9 cellular contexts compared by ENCODE assay signal in genomic region chr12:133081408-133081806, GRCh38. TPM values are rescaled to one million over a fixed set of nuclear protein-coding genes. Genes with fewer than 3 reads are reported as not detected.
A peak's percentile ranks its signal among the peaks of the same experiment; 100 is the strongest.
DNase-seq lines count a peak whose midpoint lies in the region; ATAC-seq, FAIRE-seq and TF ChIP-seq lines count a peak whose summit lies in the region.
"Had no signal": no experiment of that assay in that cellular context is flagged by ENCODE, and none has a peak within 500 bp of the region (broad histone marks: within the 10 kb centered on the region; RNA-seq: fewer than 3 reads in every experiment).

No MANE protein-coding gene starts in this region.

- H3K36me3 ChIP-seq in CD8-positive, alpha-beta T cell (ENCODE audit: insufficient read depth, low read length): peaks cover 28% of the 10 kb centered on the region
- H3K36me3 ChIP-seq in Loucy (ENCODE audit: insufficient read depth, low read length): peaks cover 10% of the 10 kb centered on the region; the same call in 1 of the 2 replicates
- peaks cover 3 to 12% of the 10 kb centered on the region in 2 experiments for H3K36me3 ChIP-seq in endothelial cell of umbilical vein (ENCODE audit: control insufficient read depth in 2 of 2, extremely low read depth in 1 of 2, insufficient read depth in 2 of 2, low read length in 2 of 2)
- peaks cover 22 to 51% of the 10 kb centered on the region in 2 donors for H3K36me3 ChIP-seq in neuronal stem cell (replicated peaks in 1 of 2; ENCODE audit: control insufficient read depth in 2 of 2, insufficient read depth in 2 of 2, low read length in 2 of 2)
- H3K36me3 ChIP-seq: MG63 had no signal

- TF ChIP-seq POLR2A in endothelial cell of umbilical vein (IDR thresholded peaks at IDR 0.05; ENCODE audit: low read depth, low read length): no peak

- H3K4me2 ChIP-seq in Loucy (ENCODE audit: low read depth, low read length, poor library complexity, severe bottlenecking): peak overlapping the region; percentile 98
- H3K4me2 ChIP-seq in endothelial cell of umbilical vein (ENCODE audit: insufficient read depth, low read length): peak overlapping the region; percentile 54
- H3K4me2 ChIP-seq in neuronal stem cell (ENCODE audit: insufficient read depth, low read length, poor library complexity, severe bottlenecking): peak overlapping the region; percentile 53

- H3K9me2 ChIP-seq in Loucy (replicated peaks; ENCODE audit: low read depth, low read length): no peaks in the 10 kb centered on the region

- H3K27me3 Mint-ChIP-seq in CD8-positive, alpha-beta T cell (ENCODE audit: low read depth): no peaks in the 10 kb centered on the region

- H3K14ac ChIP-seq in neuronal stem cell (ENCODE audit: low read length): no peak overlapping the region

- H3K27ac ChIP-seq in CD8-positive, alpha-beta T cell (ENCODE audit: low read depth, low read length): peak overlapping the region; percentile 98
- peak overlapping the region; percentile 18 for H3K27ac ChIP-seq in endothelial cell of umbilical vein (ENCODE audit: insufficient read depth, low read depth, low read length)
- no peak overlapping the region for H3K27ac ChIP-seq in neuronal stem cell (replicated peaks; ENCODE audit: low read length)

- intact Hi-C loops in CD8-positive, alpha-beta T cell (cut with DNase I, micrococcal nuclease): loop anchor here in 1 of 2 experiments (2.0 kb wide), 1 partner anchor 319 kb away; no protein-coding TSS in a partner anchor
- intact Hi-C loops in endothelial cell of umbilical vein (cut with micrococcal nuclease): loop anchor here (5.0 kb wide), 1 partner anchor 179 kb away; no protein-coding TSS in a partner anchor

- H3K9me3 ChIP-seq in CD8-positive, alpha-beta T cell (ENCODE audit: low read length): peaks cover 50% of the 10 kb centered on the region
- H3K9me3 ChIP-seq in Loucy (ENCODE audit: insufficient read depth, low read depth, low read length) (peaks cover 20% of the 10 kb centered on the region), endothelial cell of umbilical vein (replicated peaks; ENCODE audit: control insufficient read depth, insufficient read depth, low read length) (no peaks in the 10 kb centered on the region), neuronal stem cell (replicated peaks in 1 of 2; ENCODE audit: control insufficient read depth in 2 of 2, insufficient read depth in 1 of 2, low read depth in 1 of 2, low read length in 2 of 2) (peaks cover 36 to 74% of the 10 kb centered on the region in 2 donors)

- DNase-seq in CD8-positive, alpha-beta T cell: no peak
- DNase-seq in endothelial cell of umbilical vein (ENCODE audit: low read depth, low spot score) (no peak), neuronal stem cell (ENCODE audit: low spot score) (no peak), NCI-H187 treated with DMSO at 0.1 percent for 48 hours (lab: John Stamatoyannopoulos, UW) (no peak), NCI-H748 treated with DMSO at 0.1 percent for 48 hours (lab: John Stamatoyannopoulos, UW) (no peak)
- DNase-seq in stimulated activated CD4-positive, alpha-beta T cell treated with anti-CD3 and anti-CD28 coated beads, Interleukin-4, amount 100 ng/mL, for 24 hours: no peak

- no peak overlapping the region for H4K91ac ChIP-seq in neuronal stem cell (ENCODE audit: low read depth, low read length, poor library complexity)

- H3K36me3 Mint-ChIP-seq in CD8-positive, alpha-beta T cell: peaks cover 65% of the 10 kb centered on the region

- H2AFZ ChIP-seq in Loucy (ENCODE audit: low read length) (no peak overlapping the region), endothelial cell of umbilical vein (ENCODE audit: low read depth, low read length) (no peak overlapping the region), neuronal stem cell (ENCODE audit: low read length) (no peak overlapping the region)

- no peak overlapping the region for H3K4me3 Mint-ChIP-seq in CD8-positive, alpha-beta T cell

- H3K9me1 ChIP-seq in endothelial cell of umbilical vein (replicated peaks; ENCODE audit: control insufficient read depth, extremely low read depth, insufficient read depth, low read length): no peaks in the 10 kb centered on the region

- no peaks in the 10 kb centered on the region for H3K79me1 ChIP-seq in neuronal stem cell (ENCODE audit: low read depth, low read length)

- H2BK120ac ChIP-seq in neuronal stem cell (ENCODE audit: low read depth, low read length): no peak overlapping the region

- no peak overlapping the region for H3K23ac ChIP-seq in neuronal stem cell (ENCODE audit: low read depth, low read length, poor library complexity)

- no peak overlapping the region for H2BK15ac ChIP-seq in neuronal stem cell (ENCODE audit: low read length)

- H4K20me1 ChIP-seq in Loucy (ENCODE audit: insufficient read depth, low read length, poor library complexity, severe bottlenecking) (no peaks in the 10 kb centered on the region), endothelial cell of umbilical vein (replicated peaks; ENCODE audit: control insufficient read depth, extremely low read depth, insufficient read depth, low read length) (no peaks in the 10 kb centered on the region)

- TF ChIP-seq CTCF in CD8-positive, alpha-beta T cell (IDR thresholded peaks at IDR 0.05): no peak
- no peak for TF ChIP-seq CTCF in Loucy (conservative IDR thresholded peaks at IDR 0.05; ENCODE audit: low read length)
- TF ChIP-seq CTCF in endothelial cell of umbilical vein (IDR thresholded peaks at IDR 0.05; ENCODE audit: extremely low read depth in 1 of 2, insufficient read depth in 1 of 2, low read depth in 1 of 2, low read length in 2 of 2): no peak

- H3K79me2 ChIP-seq in Loucy (ENCODE audit: insufficient read depth, low read length) (peaks cover 12% of the 10 kb centered on the region), endothelial cell of umbilical vein (ENCODE audit: control insufficient read depth, insufficient read depth, low read length) (peaks cover 11% of the 10 kb centered on the region)

- no peak overlapping the region for H2AK5ac ChIP-seq in neuronal stem cell (ENCODE audit: low read depth, low read length)

- H2BK12ac ChIP-seq in neuronal stem cell (ENCODE audit: low read length): no peak overlapping the region

- peak overlapping the region; percentile 74 for H3K9ac ChIP-seq in Loucy (ENCODE audit: low read depth, low read length, poor library complexity, severe bottlenecking)
- H3K9ac ChIP-seq in endothelial cell of umbilical vein (replicated peaks; ENCODE audit: extremely low read depth, insufficient read depth, low read length): peak overlapping the region; percentile 93
- H3K9ac ChIP-seq in neuronal stem cell (ENCODE audit: low read depth, low read length, poor library complexity): no peak overlapping the region

- no peaks in the 10 kb centered on the region for H3K27me3 ChIP-seq in CD8-positive, alpha-beta T cell (ENCODE audit: insufficient read depth, low read length)
- H3K27me3 ChIP-seq in Loucy (ENCODE audit: insufficient read depth, low read length, poor library complexity, severe bottlenecking) (no peaks in the 10 kb centered on the region), endothelial cell of umbilical vein (ENCODE audit: control insufficient read depth in 2 of 2, insufficient read depth in 2 of 2, low read length in 2 of 2) (no peaks in the 10 kb centered on the region), neuronal stem cell (ENCODE audit: control insufficient read depth in 3 of 3, insufficient read depth in 3 of 3, low read depth in 1 of 3, low read length in 3 of 3) (no peaks in the 10 kb centered on the region)
- H3K27me3 ChIP-seq: MG63 had no signal

- no peak overlapping the region for H3K4ac ChIP-seq in neuronal stem cell (ENCODE audit: low read length)

- H3K4me1 ChIP-seq in CD8-positive, alpha-beta T cell (ENCODE audit: insufficient read depth, low read length): peaks cover 15% of the 10 kb centered on the region
- H3K4me1 ChIP-seq in Loucy (ENCODE audit: insufficient read depth, low read length, poor library complexity, severe bottlenecking) (peaks cover 16% of the 10 kb centered on the region), endothelial cell of umbilical vein (ENCODE audit: control insufficient read depth, extremely low read depth, insufficient read depth, low read length) (peaks cover 6% of the 10 kb centered on the region), neuronal stem cell (ENCODE audit: control insufficient read depth in 2 of 2, insufficient read depth in 1 of 2, low read depth in 1 of 2, low read length in 2 of 2) (peaks cover 2 to 3% of the 10 kb centered on the region in 2 donors)

- no peak for FAIRE-seq in endothelial cell of umbilical vein (lab: Jason Lieb, UNC)

- H3K4me3 ChIP-seq in CD8-positive, alpha-beta T cell (ENCODE audit: low read depth, low read length): peak overlapping the region; percentile 42
- H3K4me3 ChIP-seq in Loucy (ENCODE audit: low read length, poor library complexity, severe bottlenecking): peak overlapping the region; percentile 75
- H3K4me3 ChIP-seq in endothelial cell of umbilical vein (replicated peaks in 1 of 3; ENCODE audit: insufficient read depth in 1 of 3, low read depth in 1 of 3, low read length in 3 of 3): peak overlapping the region in 2 of 3 experiments; percentile 47 to 82
- peak overlapping the region; percentile 73 to 85 for H3K4me3 ChIP-seq in neuronal stem cell (ENCODE audit: low read length in 2 of 2)

- no peak overlapping the region for H3K27ac Mint-ChIP-seq in CD8-positive, alpha-beta T cell

- peaks cover 17% of the 10 kb centered on the region for H3K4me1 Mint-ChIP-seq in CD8-positive, alpha-beta T cell (ENCODE audit: low read depth)

- BruUV-seq in endothelial cell of umbilical vein (replicated peaks; lab: Mats Ljungman, UMichigan): no TSS peak

- CTCF ChIA-PET in CD8-positive, alpha-beta T cell (lab: Charles Lee): no interaction called here
- CTCF ChIA-PET in endothelial cell of umbilical vein (lab: Charles Lee): interaction anchor here (1.1 kb wide), 1 partner anchor 100 kb away, joined by 4 read pairs; the partner anchor contains the start of gene ZNF268

- no peak overlapping the region for H2BK5ac ChIP-seq in neuronal stem cell (ENCODE audit: low read length)

- no peak for ATAC-seq in CD8-positive, alpha-beta T cell
- ATAC-seq in HG03025 (IDR thresholded peaks at IDR 0.05; ENCODE audit: low FRiP score, unreplicated experiment): no peak

- H4K8ac ChIP-seq in neuronal stem cell (ENCODE audit: low read depth, low read length): no peak overlapping the region

- no peaks in the 10 kb centered on the region for H3F3A ChIP-seq in Loucy (ENCODE audit: low read depth)

- dilution Hi-C loops in endothelial cell of umbilical vein (cut with MboI; ENCODE audit: extremely low pct_ligation_motif_present, low sequenced_read_pairs): no loop called here

- WGBS in neuronal stem cell (ENCODE audit: extremely low coverage in 2 of 2, insufficient read length in 2 of 2, insufficient replicate concordance in 1 of 2), 2 donors: no CpG with 5 or more reads among the region's 9 CpGs

- POLR2A ChIA-PET in CD8-positive, alpha-beta T cell (lab: Charles Lee): interaction anchor here (0.8 to 2.1 kb wide), 3 partner anchors 25 to 100 kb away, joined by 3 to 20 read pairs (median 9); partner anchors contain the start of genes ZNF10, ZNF268 and ZNF891
- POLR2A ChIA-PET in endothelial cell of umbilical vein (lab: Charles Lee): no interaction called here

- H3K18ac ChIP-seq in neuronal stem cell (ENCODE audit: low read length): no peak overlapping the region

- H3K9me3 Mint-ChIP-seq in CD8-positive, alpha-beta T cell: peaks cover 46% of the 10 kb centered on the region

RNA-seq across cellular contexts. Expression of gene ZNF140, which starts 0.7 kb away (rescaled TPM):
- 1 to 10 TPM; 9.1 to 9.4 TPM for total RNA-seq in CD8-positive, alpha-beta T cell
- total RNA-seq in endothelial cell of umbilical vein: 10.5 and 11.9 TPM in 2 replicates
- polyA plus RNA-seq in endothelial cell of umbilical vein: 7.6 and 8.9 TPM in 2 replicates
- polyA plus RNA-seq in endothelial cell of umbilical vein (2011; cell fraction: cytosol; rRNA removed): 11.3 and 13.1 TPM in 2 replicates
- polyA plus RNA-seq in endothelial cell of umbilical vein (2011; cell fraction: nucleus; rRNA removed): 28.7 and 31.8 TPM in 2 replicates
- polyA plus RNA-seq in endothelial cell of umbilical vein (2012): 13.4 and 16.4 TPM in 2 replicates
- polyA minus RNA-seq in endothelial cell of umbilical vein: 17.7 and 19.1 TPM in 2 replicates
- polyA minus RNA-seq in endothelial cell of umbilical vein (2011; cell fraction: cytosol; rRNA and poly(A)+ RNA removed): 3.0 TPM
- polyA minus RNA-seq in endothelial cell of umbilical vein (2011; cell fraction: nucleus; rRNA and poly(A)+ RNA removed): 32.0 and 40.1 TPM in 2 replicates
- polyA plus RNA-seq in neuronal stem cell (2013, experiment 1 of 2): 10.9 TPM
- polyA plus RNA-seq in neuronal stem cell (2013, experiment 2 of 2): 11.4 TPM

RNA-seq across cellular contexts. Expression of gene ZNF84, which starts 44.1 kb away (rescaled TPM):
- 10 to 100 TPM; 26.8 to 27.2 TPM for total RNA-seq in CD8-positive, alpha-beta T cell
- total RNA-seq in endothelial cell of umbilical vein: 26.0 TPM in 2 replicates
- polyA plus RNA-seq in endothelial cell of umbilical vein: 8.8 and 9.0 TPM in 2 replicates
- polyA plus RNA-seq in endothelial cell of umbilical vein (2011; cell fraction: cytosol; rRNA removed): 10.1 and 14.5 TPM in 2 replicates
- 64.7 and 73.1 TPM in 2 replicates for polyA plus RNA-seq in endothelial cell of umbilical vein (2011; cell fraction: nucleus; rRNA removed)
- polyA plus RNA-seq in endothelial cell of umbilical vein (2012): 21.7 and 24.3 TPM in 2 replicates
- polyA minus RNA-seq in endothelial cell of umbilical vein: 25.7 and 32.6 TPM in 2 replicates
- polyA minus RNA-seq in endothelial cell of umbilical vein (2011; cell fraction: cytosol; rRNA and poly(A)+ RNA removed): 8.5 TPM
- 44.4 and 57.2 TPM in 2 replicates for polyA minus RNA-seq in endothelial cell of umbilical vein (2011; cell fraction: nucleus; rRNA and poly(A)+ RNA removed)
- 23.9 TPM for polyA plus RNA-seq in neuronal stem cell (2013, experiment 1 of 2)
- polyA plus RNA-seq in neuronal stem cell (2013, experiment 2 of 2): 27.6 TPM

RNA-seq across cellular contexts. Expression of gene ZNF891, which starts 48.7 kb away (rescaled TPM):
- 1 to 10 TPM; 4.5 to 5.2 TPM for total RNA-seq in CD8-positive, alpha-beta T cell
- total RNA-seq in endothelial cell of umbilical vein: 1.2 and 1.5 TPM in 2 replicates
- 0.29 and 0.32 TPM in 2 replicates for polyA plus RNA-seq in endothelial cell of umbilical vein
- polyA plus RNA-seq in endothelial cell of umbilical vein (2011; cell fraction: cytosol; rRNA removed): 0.15 and 0.23 TPM in 2 replicates
- 1.2 and 1.6 TPM in 2 replicates for polyA plus RNA-seq in endothelial cell of umbilical vein (2011; cell fraction: nucleus; rRNA removed)
- polyA plus RNA-seq in endothelial cell of umbilical vein (2012): 0.31 and 0.51 TPM in 2 replicates
- polyA minus RNA-seq in endothelial cell of umbilical vein: 0.87 and 1.0 TPM in 2 replicates
- polyA minus RNA-seq in endothelial cell of umbilical vein (2011; cell fraction: cytosol; rRNA and poly(A)+ RNA removed): 0.61 TPM
- polyA minus RNA-seq in endothelial cell of umbilical vein (2011; cell fraction: nucleus; rRNA and poly(A)+ RNA removed): 1.4 and 2.2 TPM in 2 replicates
- 2.1 TPM for polyA plus RNA-seq in neuronal stem cell (2013, experiment 1 of 2)
- 2.1 TPM for polyA plus RNA-seq in neuronal stem cell (2013, experiment 2 of 2)

RNA-seq across cellular contexts. Expression of gene ZNF10, which starts 49.0 kb away (rescaled TPM):
- total RNA-seq in CD8-positive, alpha-beta T cell: 10 to 100 TPM; 63.5 to 65.5 TPM
- total RNA-seq in endothelial cell of umbilical vein: 4.4 and 5.8 TPM in 2 replicates
- 1.6 and 3.7 TPM in 2 replicates for polyA plus RNA-seq in endothelial cell of umbilical vein
- 0.90 and 1.6 TPM in 2 replicates for polyA plus RNA-seq in endothelial cell of umbilical vein (2011; cell fraction: cytosol; rRNA removed)
- polyA plus RNA-seq in endothelial cell of umbilical vein (2011; cell fraction: nucleus; rRNA removed): 13.3 and 18.3 TPM in 2 replicates
- 3.8 and 4.3 TPM in 2 replicates for polyA plus RNA-seq in endothelial cell of umbilical vein (2012)
- polyA minus RNA-seq in endothelial cell of umbilical vein: 11.7 and 14.7 TPM in 2 replicates
- 1.3 TPM for polyA minus RNA-seq in endothelial cell of umbilical vein (2011; cell fraction: cytosol; rRNA and poly(A)+ RNA removed)
- polyA minus RNA-seq in endothelial cell of umbilical vein (2011; cell fraction: nucleus; rRNA and poly(A)+ RNA removed): 17.1 and 21.0 TPM in 2 replicates
- polyA plus RNA-seq in neuronal stem cell (2013, experiment 1 of 2): 7.1 TPM
- polyA plus RNA-seq in neuronal stem cell (2013, experiment 2 of 2): 8.6 TPM
